25 cellular contexts compared by ENCODE assay signal in genomic region chr15:62253294-62253693, GRCh38.
DNase-seq lines count a peak whose midpoint lies in the region; TF ChIP-seq lines count a peak whose summit lies in the region.
"Had no signal": no experiment of that assay in that cellular context is flagged by ENCODE, and none has a peak within 500 bp of the region (broad histone marks: within the 10 kb centered on the region; RNA-seq: fewer than 3 reads in every experiment).

No MANE protein-coding gene starts in this region.

- no peaks in the 10 kb centered on the region for H3K9me3 ChIP-seq in HAP-1
- H3K9me3 ChIP-seq: esophagus muscularis mucosa, gastroesophageal sphincter had no signal

- BruUV-seq in MCF 10A (replicated peaks; lab: Mats Ljungman, UMichigan): no TSS peak

- DNase-seq in ELR (ENCODE audit: low read depth) (peak; percentile 2), NCI-H524 (lab: John Stamatoyannopoulos, UW) (peak; percentile 25 to 71), coronary artery (ENCODE audit: low spot score) (peak; percentile 35), lung microvascular endothelial cell (ENCODE audit: low read depth in 2 of 2) (peak; percentile 28 to 43), HAP-1 (ENCODE audit: low spot score in 2 of 2) (no peak), MCF 10A (ENCODE audit: unreplicated experiment) (no peak)
- no peak for DNase-seq in activated T-cell treated with anti-CD3 and anti-CD28 coated beads, Interleukin-2, amount 50 U/mL, for 24 hours
- DNase-seq: activated CD4-positive, CD25-positive, alpha-beta regulatory T cell treated with anti-CD3 and anti-CD28 coated beads, Interleukin-2, amount 50 U/mL, for 72 hours; activated CD8-positive, alpha-beta T cell treated with anti-CD3 and anti-CD28 coated beads for 36 hours; activated naive CD4-positive, alpha-beta T cell treated with anti-CD3 and anti-CD28 coated beads, Interleukin-2, amount 10 ng/mL, durations not matched to agents 7 days and 5 days; amygdala; CD8-positive, alpha-beta T cell; DMS79; kidney; mammary epithelial cell; NCI-H1048; NCI-H2081; NCI-H446; nucleus accumbens; retina; stimulated activated CD4-positive, alpha-beta T cell treated with anti-CD3 and anti-CD28 coated beads, Interleukin-4, amount 100 ng/mL, for 4 hours; stimulated activated naive CD8-positive, alpha-beta T cell treated with anti-CD3 and anti-CD28 coated beads, Interleukin-15, Interleukin-2, amounts not matched to agents 100 U/mL and 50 U/mL, for 24 hours had no signal

- H3K27me3 ChIP-seq in HAP-1 (ENCODE audit: low read depth): no peaks in the 10 kb centered on the region; the same call in 1 of the 2 replicates
- H3K27me3 ChIP-seq: cardiac muscle cell, esophagus muscularis mucosa had no signal

- H3K27me3 Mint-ChIP-seq in MCF 10A (ENCODE audit: insufficient read depth, unreplicated experiment): peaks cover 11% of the 10 kb centered on the region
- H3K27me3 Mint-ChIP-seq in activated T-cell treated with anti-CD3 and anti-CD28 coated beads, Interleukin-2, amount 50 U/mL, for 24 hours: peaks cover 14% of the 10 kb centered on the region

- H3K36me3 Mint-ChIP-seq in MCF 10A (ENCODE audit: insufficient read depth, unreplicated experiment): peaks cover 6% of the 10 kb centered on the region
- H3K36me3 Mint-ChIP-seq in activated T-cell treated with anti-CD3 and anti-CD28 coated beads, Interleukin-2, amount 50 U/mL, for 24 hours (ENCODE audit: low read depth): no peaks in the 10 kb centered on the region
- H3K36me3 Mint-ChIP-seq: activated naive CD4-positive, alpha-beta T cell treated with anti-CD3 and anti-CD28 coated beads, Interleukin-2, amount 10 ng/mL, durations not matched to agents 7 days and 5 days; CD8-positive, alpha-beta T cell had no signal

- no peak overlapping the region for H3K27ac ChIP-seq in coronary artery
- H3K27ac ChIP-seq: cardiac muscle cell, esophagus muscularis mucosa, gastroesophageal sphincter had no signal

- H3K36me3 ChIP-seq in HAP-1 (replicated peaks): no peaks in the 10 kb centered on the region
- H3K36me3 ChIP-seq: cardiac muscle cell, esophagus muscularis mucosa, gastroesophageal sphincter had no signal

- H3K27ac Mint-ChIP-seq in MCF 10A (ENCODE audit: low read depth, unreplicated experiment): no peak overlapping the region
- no peak overlapping the region for H3K27ac Mint-ChIP-seq in activated T-cell treated with anti-CD3 and anti-CD28 coated beads, Interleukin-2, amount 50 U/mL, for 24 hours
- H3K27ac Mint-ChIP-seq: activated CD8-positive, alpha-beta T cell treated with anti-CD3 and anti-CD28 coated beads for 36 hours; activated naive CD4-positive, alpha-beta T cell treated with anti-CD3 and anti-CD28 coated beads, Interleukin-2, amount 10 ng/mL, durations not matched to agents 7 days and 5 days; CD8-positive, alpha-beta T cell had no signal

- H3K4me1 ChIP-seq in HAP-1: peaks cover 8% of the 10 kb centered on the region
- H3K4me1 ChIP-seq: gastroesophageal sphincter had no signal

- TF ChIP-seq CTCF in coronary artery (IDR thresholded peaks at IDR 0.05): no peak
- no peak for TF ChIP-seq CTCF in MCF 10A (IDR thresholded peaks at IDR 0.05; ENCODE audit: unreplicated experiment)

- peaks cover 8% of the 10 kb centered on the region for H3K4me1 Mint-ChIP-seq in MCF 10A (ENCODE audit: insufficient read depth, unreplicated experiment)
- no peaks in the 10 kb centered on the region for H3K4me1 Mint-ChIP-seq in activated T-cell treated with anti-CD3 and anti-CD28 coated beads, Interleukin-2, amount 50 U/mL, for 24 hours (ENCODE audit: low read depth)
- H3K4me1 Mint-ChIP-seq: activated naive CD4-positive, alpha-beta T cell treated with anti-CD3 and anti-CD28 coated beads, Interleukin-2, amount 10 ng/mL, durations not matched to agents 7 days and 5 days had no signal

- CTCF ChIA-PET in MCF 10A (lab: Yijun Ruan, JAX): interaction anchor here (0.5 to 2.3 kb wide), 9 partner anchors 9 to 128 kb away, joined by 3 to 13 read pairs (median 4); no protein-coding TSS in a partner anchor

- in situ Hi-C loops in HAP-1 (cut with MboI; ENCODE audit: low sequenced_read_pairs): no loop called here

- no peaks in the 10 kb centered on the region for H3K9me3 Mint-ChIP-seq in MCF 10A (ENCODE audit: unreplicated experiment)
- no peaks in the 10 kb centered on the region for H3K9me3 Mint-ChIP-seq in activated T-cell treated with anti-CD3 and anti-CD28 coated beads, Interleukin-2, amount 50 U/mL, for 24 hours
- H3K9me3 Mint-ChIP-seq: activated CD8-positive, alpha-beta T cell treated with anti-CD3 and anti-CD28 coated beads for 36 hours; activated naive CD4-positive, alpha-beta T cell treated with anti-CD3 and anti-CD28 coated beads, Interleukin-2, amount 10 ng/mL, durations not matched to agents 7 days and 5 days; CD8-positive, alpha-beta T cell had no signal

- POLR2A ChIA-PET in MCF 10A (lab: Yijun Ruan, JAX): interaction anchor here (0.6 kb wide), 1 partner anchor 27 kb away, joined by 3 read pairs; no protein-coding TSS in a partner anchor

- intact Hi-C loops in MCF 10A (cut with micrococcal nuclease): loop anchor here (5.0 kb wide), 2 partner anchors 176 to 381 kb away; no protein-coding TSS in a partner anchor

- no peak overlapping the region for H3K4me3 Mint-ChIP-seq in MCF 10A (ENCODE audit: unreplicated experiment)
- no peak overlapping the region for H3K4me3 Mint-ChIP-seq in activated T-cell treated with anti-CD3 and anti-CD28 coated beads, Interleukin-2, amount 50 U/mL, for 24 hours
- H3K4me3 Mint-ChIP-seq: activated CD8-positive, alpha-beta T cell treated with anti-CD3 and anti-CD28 coated beads for 36 hours; activated naive CD4-positive, alpha-beta T cell treated with anti-CD3 and anti-CD28 coated beads, Interleukin-2, amount 10 ng/mL, durations not matched to agents 7 days and 5 days; CD8-positive, alpha-beta T cell had no signal

- no peak overlapping the region for H3K4me3 ChIP-seq in coronary artery
- H3K4me3 ChIP-seq in HAP-1: no peak overlapping the region
- H3K4me3 ChIP-seq: cardiac muscle cell, esophagus muscularis mucosa, gastroesophageal sphincter had no signal

Comparison
In these comparisons a context has a peak if more than half of its experiments do, and no peak if none do; other contexts are left out.
1. DNase-seq: peak in ELR (single experiment), NCI-H524 (2 of 2), coronary artery (single experiment) and lung microvascular endothelial cell (2 of 2); none in HAP-1 (0 of 2), MCF 10A (single experiment) and activated T-cell treated with anti-CD3 and anti-CD28 coated beads, Interleukin-2, amount 50 U/mL, for 24 hours (single experiment).